ENCODE assay signal across 9 cellular contexts in the genomic region with DNA sequence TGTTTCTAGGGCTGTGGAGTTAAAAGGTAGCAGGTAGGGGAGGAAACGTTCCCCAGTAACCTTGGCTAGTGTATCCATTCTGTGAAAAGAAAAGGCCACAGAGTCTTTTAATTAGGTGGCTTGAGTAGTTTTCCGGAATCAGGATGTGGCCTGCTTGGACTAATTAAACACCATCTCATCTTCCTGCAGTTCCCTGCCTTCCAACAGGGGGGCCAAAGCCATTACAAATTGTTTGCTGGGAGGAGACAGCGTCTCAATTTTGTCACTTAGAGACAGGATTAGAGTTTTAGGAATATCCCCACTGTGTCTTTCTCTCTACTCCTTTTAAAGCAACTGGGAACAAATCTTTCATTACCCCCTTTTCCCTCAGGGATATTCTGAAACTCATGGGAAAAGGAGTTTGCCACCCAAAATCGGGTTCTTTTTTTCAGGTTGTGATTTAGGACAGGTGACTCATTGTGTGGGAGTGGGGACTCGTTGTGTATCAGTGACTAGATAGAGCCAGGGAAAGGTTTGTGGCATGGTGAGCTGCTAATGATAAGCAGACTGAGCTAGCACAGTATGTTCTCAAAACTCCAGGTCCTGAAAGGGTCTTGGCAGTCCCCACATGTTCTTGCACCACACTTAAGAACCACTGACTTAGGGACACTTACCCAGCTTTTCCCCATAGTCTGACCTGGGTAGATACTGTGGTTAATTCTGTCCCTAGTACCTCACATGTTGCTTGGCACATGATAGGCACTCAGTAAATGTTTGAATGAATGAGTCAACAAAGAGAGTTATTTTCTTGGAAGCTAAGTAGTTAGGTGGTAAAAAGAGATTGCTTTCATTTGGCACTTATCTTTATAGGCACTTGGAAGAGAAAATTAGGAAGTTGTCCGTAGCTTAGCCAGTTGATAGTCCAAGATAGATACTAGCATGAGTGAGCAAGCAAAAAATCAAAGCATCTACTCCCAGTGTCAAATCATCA. TPM values are rescaled to one million over a fixed set of nuclear protein-coding genes. Genes with fewer than 3 reads are reported as not detected.
A peak's percentile ranks its signal among the peaks of the same experiment; 100 is the strongest.
DNase-seq lines count a peak whose midpoint lies in the region; ATAC-seq and TF ChIP-seq lines count a peak whose summit lies in the region.
"Had no signal": no experiment of that assay in that cellular context is flagged by ENCODE, and none has a peak within 500 bp of the region (broad histone marks: within the 10 kb centered on the region; RNA-seq: fewer than 3 reads in every experiment).

No MANE protein-coding gene starts in this region.

- in situ Hi-C loops in GM13977 (cut with MboI; ENCODE audit: low pct_unique_long_range_greater_than_20kb, low sequenced_read_pairs, unreplicated experiment) = no loop called here

- TF ChIP-seq POLR2A in suprapubic skin (IDR thresholded peaks at IDR 0.05) = no peak

- peaks cover 71% of the 10 kb centered on the region for H3K36me3 ChIP-seq in suprapubic skin

- H3K27ac ChIP-seq in suprapubic skin (peak overlapping the region; percentile 80), foreskin keratinocyte (no peak overlapping the region)
- H3K27ac ChIP-seq: colonic mucosa had no signal

- H3K27me3 Mint-ChIP-seq in HFFc6 (ENCODE audit: insufficient read depth) (no peaks in the 10 kb centered on the region), progenitor cell of endocrine pancreas (no peaks in the 10 kb centered on the region)

- WGBS in suprapubic skin = 56% methylated on average over 6 of the region's 6 CpGs

- no peak overlapping the region for H3K4me3 Mint-ChIP-seq in HFFc6
- H3K4me3 Mint-ChIP-seq in progenitor cell of endocrine pancreas (ENCODE audit: low read depth) = no peak overlapping the region

- TF ChIP-seq EP300 in suprapubic skin (IDR thresholded peaks at IDR 0.05) = no peak

- TF ChIP-seq CTCF in HFFc6 (IDR thresholded peaks at IDR 0.05) (no peak), choroid plexus epithelial cell (conservative IDR thresholded peaks at IDR 0.05; ENCODE audit: low read depth, low read length) (peak; percentile 22), suprapubic skin (IDR thresholded peaks at IDR 0.05) (no peak), foreskin keratinocyte (conservative IDR thresholded peaks at IDR 0.05) (no peak), GM13977 (IDR thresholded peaks at IDR 0.05; ENCODE audit: extremely low read depth, insufficient read depth, missing control alignments) (no peak), progenitor cell of endocrine pancreas (IDR thresholded peaks at IDR 0.05; ENCODE audit: unreplicated experiment) (no peak)

- no peaks in the 10 kb centered on the region for H3K9me3 ChIP-seq in suprapubic skin
- H3K9me3 ChIP-seq: colonic mucosa had no signal

- no peaks in the 10 kb centered on the region for H3K27me3 ChIP-seq in suprapubic skin
- H3K27me3 ChIP-seq in foreskin keratinocyte = no peaks in the 10 kb centered on the region
- H3K27me3 ChIP-seq: colonic mucosa had no signal

- H3K4me3 ChIP-seq in choroid plexus epithelial cell (ENCODE audit: low read depth, low read length) (no peak overlapping the region), suprapubic skin (no peak overlapping the region)
- H3K4me3 ChIP-seq: colonic mucosa had no signal

- no peaks in the 10 kb centered on the region for H3K9me3 Mint-ChIP-seq in HFFc6
- no peaks in the 10 kb centered on the region for H3K9me3 Mint-ChIP-seq in progenitor cell of endocrine pancreas (ENCODE audit: low read depth)

- H3K4me1 ChIP-seq in suprapubic skin = peaks cover 34% of the 10 kb centered on the region
- H3K4me1 ChIP-seq in foreskin keratinocyte = no peaks in the 10 kb centered on the region

- H3K4me1 Mint-ChIP-seq in HFFc6 (ENCODE audit: low read depth) = peaks cover 43% of the 10 kb centered on the region
- no peaks in the 10 kb centered on the region for H3K4me1 Mint-ChIP-seq in progenitor cell of endocrine pancreas (ENCODE audit: low read depth)

- DNase-seq in HFFc6 = no peak
- no peak for DNase-seq in choroid plexus epithelial cell (ENCODE audit: low read depth)
- peak; percentile 72 for DNase-seq in kidney tubule cell (ENCODE audit: low spot score)
- no peak for DNase-seq in suprapubic skin (ENCODE audit: low spot score in 2 of 2)
- no peak for DNase-seq in foreskin keratinocyte
- no peak for DNase-seq in GM13977 (ENCODE audit: low spot score)
- DNase-seq in progenitor cell of endocrine pancreas (ENCODE audit: low spot score, unreplicated experiment) = no peak
- no peak for DNase-seq in activated CD4-positive, alpha-beta T cell treated with anti-CD3 and anti-CD28 coated beads, Interleukin-2, amount 50 U/mL, for 48 hours

- peaks cover 21% of the 10 kb centered on the region for H3K36me3 Mint-ChIP-seq in HFFc6 (ENCODE audit: low read depth)
- peaks cover 41% of the 10 kb centered on the region for H3K36me3 Mint-ChIP-seq in progenitor cell of endocrine pancreas (ENCODE audit: insufficient read depth)

- no peak for ATAC-seq in foreskin keratinocyte

- peak overlapping the region; percentile 38; the same call in 1 of the 2 replicates for H3K27ac Mint-ChIP-seq in HFFc6
- H3K27ac Mint-ChIP-seq in progenitor cell of endocrine pancreas = no peak overlapping the region

RNA-seq across cellular contexts. Expression of gene INTS3, which starts 22.5 kb away (rescaled TPM):
- 10 to 100 TPM; 33.6 to 43.8 (median 36.4) TPM for total RNA-seq in HFFc6 (2021; fragmentation: NEBNext Ultra II Directional; extraction: Animal tissue kit (Norgen Biotek cat#: 25700))
- 10 to 100 TPM; 38.3 to 75.4 (median 43.9) TPM for total RNA-seq in suprapubic skin
- 33.2 TPM in 2 replicates for total RNA-seq in foreskin keratinocyte
- polyA plus RNA-seq in foreskin keratinocyte = 18.8 and 20.3 TPM in 2 replicates
- total RNA-seq in progenitor cell of endocrine pancreas = 145 and 152 TPM in 2 replicates

RNA-seq across cellular contexts. Expression of gene SLC27A3, which starts 24.9 kb away (rescaled TPM):
- 1 to 10 TPM; 5.0 to 7.0 (median 6.1) TPM for total RNA-seq in HFFc6 (2021; fragmentation: NEBNext Ultra II Directional; extraction: Animal tissue kit (Norgen Biotek cat#: 25700))
- total RNA-seq in suprapubic skin = 10 to 100 TPM; 18.3 to 72.3 (median 39.6) TPM
- total RNA-seq in foreskin keratinocyte = 10.3 and 11.4 TPM in 2 replicates
- polyA plus RNA-seq in foreskin keratinocyte = 15.0 TPM in 2 replicates
- 29.5 and 36.6 TPM in 2 replicates for total RNA-seq in progenitor cell of endocrine pancreas
